ENCODE assay signal across 16 cellular contexts in genomic region chr15:73586006-73586654, GRCh38. TPM values are rescaled to one million over a fixed set of nuclear protein-coding genes. Genes with fewer than 3 reads are reported as not detected.
DNase-seq lines count a peak whose midpoint lies in the region; ATAC-seq, FAIRE-seq and TF ChIP-seq lines count a peak whose summit lies in the region.
"Had no signal": no experiment of that assay in that cellular context is flagged by ENCODE, and none has a peak within 500 bp of the region (broad histone marks: within the 10 kb centered on the region; RNA-seq: fewer than 3 reads in every experiment).

No MANE protein-coding gene starts in this region.

- in situ Hi-C loops in GM13977 (cut with MboI; ENCODE audit: low pct_unique_long_range_greater_than_20kb, low sequenced_read_pairs, unreplicated experiment): no loop called here

- peak overlapping the region; percentile 40 to 42 for H3K27ac Mint-ChIP-seq in natural killer cell treated with Interleukin-12 subunit alpha and Interleukin-12 subunit beta and Interleukin-15 and Interleukin-18, amount 100 ng/mL, for 72 hours
- H3K27ac Mint-ChIP-seq in natural killer cell (no peak overlapping the region), astrocyte (ENCODE audit: unreplicated experiment) (no peak overlapping the region)

- FAIRE-seq in astrocyte (lab: Jason Lieb, UNC): no peak

- H2BK15ac ChIP-seq in neuronal stem cell (ENCODE audit: low read length): no peak overlapping the region

- H3K9me3 Mint-ChIP-seq in natural killer cell treated with Interleukin-12 subunit alpha and Interleukin-12 subunit beta and Interleukin-15 and Interleukin-18, amount 100 ng/mL, for 72 hours: no peaks in the 10 kb centered on the region
- H3K9me3 Mint-ChIP-seq in natural killer cell (no peaks in the 10 kb centered on the region), astrocyte (ENCODE audit: unreplicated experiment) (no peaks in the 10 kb centered on the region)
- H3K9me3 Mint-ChIP-seq: CD4-positive, alpha-beta memory T cell; HFFc6 had no signal

- no peak overlapping the region for H2AFZ ChIP-seq in astrocyte (ENCODE audit: low read depth, low read length)
- no peak overlapping the region for H2AFZ ChIP-seq in hepatocyte
- no peak overlapping the region for H2AFZ ChIP-seq in neuronal stem cell (ENCODE audit: low read length)

- no peak overlapping the region for H4K8ac ChIP-seq in neuronal stem cell (ENCODE audit: low read depth, low read length)

- peaks cover 22% of the 10 kb centered on the region for H3K36me3 Mint-ChIP-seq in natural killer cell treated with Interleukin-12 subunit alpha and Interleukin-12 subunit beta and Interleukin-15 and Interleukin-18, amount 100 ng/mL, for 72 hours
- H3K36me3 Mint-ChIP-seq in natural killer cell: peaks cover 18% of the 10 kb centered on the region
- peaks cover 51% of the 10 kb centered on the region for H3K36me3 Mint-ChIP-seq in astrocyte (ENCODE audit: low read depth, unreplicated experiment)

- no peak overlapping the region for H4K91ac ChIP-seq in neuronal stem cell (ENCODE audit: low read depth, low read length, poor library complexity)

- H3K36me3 ChIP-seq in astrocyte (ENCODE audit: insufficient read depth, low read length) (peaks cover 58% of the 10 kb centered on the region), hepatocyte (replicated peaks; ENCODE audit: insufficient read depth, low read depth) (peaks cover 4% of the 10 kb centered on the region), neuronal stem cell (replicated peaks in 1 of 2; ENCODE audit: control insufficient read depth in 2 of 2, insufficient read depth in 2 of 2, low read length in 2 of 2) (peaks cover 16 to 97% of the 10 kb centered on the region in 2 donors)

- WGBS in hepatocyte (ENCODE audit: low lambda C conversion rate, missing lambda C conversion rate): 76% methylated on average over 3 of the region's 3 CpGs
- WGBS in neuronal stem cell (ENCODE audit: extremely low coverage in 2 of 2, insufficient read length in 2 of 2, insufficient replicate concordance in 1 of 2), 2 donors: no CpG with 5 or more reads among the region's 3 CpGs

- no peaks in the 10 kb centered on the region for H3K4me1 ChIP-seq in astrocyte (ENCODE audit: insufficient read depth, low read length)
- H3K4me1 ChIP-seq in hepatocyte (ENCODE audit: insufficient read depth): peaks cover 24% of the 10 kb centered on the region
- H3K4me1 ChIP-seq in neuronal stem cell (ENCODE audit: control insufficient read depth in 2 of 2, insufficient read depth in 1 of 2, low read depth in 1 of 2, low read length in 2 of 2): no peaks in the 10 kb centered on the region

- no peaks in the 10 kb centered on the region for H3K9me2 ChIP-seq in hepatocyte (replicated peaks; ENCODE audit: insufficient read depth)

- no peak overlapping the region for H2BK120ac ChIP-seq in neuronal stem cell (ENCODE audit: low read depth, low read length)

- H3K79me2 ChIP-seq in astrocyte (ENCODE audit: insufficient read depth, low read length) (peaks cover 33% of the 10 kb centered on the region), hepatocyte (peaks cover 61% of the 10 kb centered on the region)

- H3K4me2 ChIP-seq in astrocyte (ENCODE audit: low read length) (no peak overlapping the region), hepatocyte (peak overlapping the region; percentile 54), neuronal stem cell (ENCODE audit: insufficient read depth, low read length, poor library complexity, severe bottlenecking) (no peak overlapping the region)

- H3K4me3 ChIP-seq in astrocyte (ENCODE audit: insufficient read depth, low read depth, low read length) (no peak overlapping the region), hepatocyte (no peak overlapping the region), neuronal stem cell (ENCODE audit: low read length in 2 of 2) (no peak overlapping the region)

- no peak overlapping the region for H3K4ac ChIP-seq in neuronal stem cell (ENCODE audit: low read length)

- H3K23ac ChIP-seq in neuronal stem cell (ENCODE audit: low read depth, low read length, poor library complexity): no peak overlapping the region

- H3K79me1 ChIP-seq in neuronal stem cell (ENCODE audit: low read depth, low read length): peaks cover 1% of the 10 kb centered on the region

- no peak overlapping the region for H2BK5ac ChIP-seq in neuronal stem cell (ENCODE audit: low read length)

- no peak overlapping the region for H3K14ac ChIP-seq in neuronal stem cell (ENCODE audit: low read length)

- H3K27me3 ChIP-seq in astrocyte (ENCODE audit: insufficient read depth, low read length) (no peaks in the 10 kb centered on the region), hepatocyte (no peaks in the 10 kb centered on the region), neuronal stem cell (ENCODE audit: control insufficient read depth in 3 of 3, insufficient read depth in 3 of 3, low read depth in 1 of 3, low read length in 3 of 3) (no peaks in the 10 kb centered on the region)
- H3K27me3 ChIP-seq: BE2C had no signal

- H3K27me3 Mint-ChIP-seq in natural killer cell treated with Interleukin-12 subunit alpha and Interleukin-12 subunit beta and Interleukin-15 and Interleukin-18, amount 100 ng/mL, for 72 hours: no peaks in the 10 kb centered on the region
- H3K27me3 Mint-ChIP-seq in natural killer cell (ENCODE audit: low read depth in 2 of 2): no peaks in the 10 kb centered on the region
- H3K27me3 Mint-ChIP-seq in astrocyte (ENCODE audit: low read depth, unreplicated experiment): no peaks in the 10 kb centered on the region
- H3K27me3 Mint-ChIP-seq: CD4-positive, alpha-beta memory T cell had no signal

- ATAC-seq in natural killer cell treated with Interleukin-12 subunit alpha and Interleukin-12 subunit beta and Interleukin-15 and Interleukin-18, amount 100 ng/mL, for 72 hours: no peak
- ATAC-seq in natural killer cell: no peak
- ATAC-seq: PC-3 had no signal

- H2BK12ac ChIP-seq in neuronal stem cell (ENCODE audit: low read length): no peak overlapping the region

- H2AK5ac ChIP-seq in neuronal stem cell (ENCODE audit: low read depth, low read length): no peak overlapping the region

- DNase-seq in natural killer cell treated with Interleukin-12 subunit alpha and Interleukin-12 subunit beta and Interleukin-15 and Interleukin-18, amount 100 ng/mL, for 72 hours (ENCODE audit: low spot score): no peak
- no peak for DNase-seq in natural killer cell
- DNase-seq in astrocyte (ENCODE audit: low read depth): peak; percentile 14
- DNase-seq in hepatocyte (ENCODE audit: low spot score): no peak
- DNase-seq in neuronal stem cell (ENCODE audit: low spot score): no peak
- no peak for DNase-seq in NOMO-1 treated with DMSO at 0.1 percent for 48 hours (lab: John Stamatoyannopoulos, UW; ENCODE audit: unreplicated experiment)
- DNase-seq in GM13977 (ENCODE audit: low spot score): no peak
- DNase-seq: BE2C; CD4-positive, alpha-beta memory T cell; HFFc6; NCI-H1048; NCI-H2107; NCI-H226; NCI-H526 treated with DMSO at 0.1 percent for 48 hours; PC-3 had no signal

- H3K4me3 Mint-ChIP-seq in natural killer cell treated with Interleukin-12 subunit alpha and Interleukin-12 subunit beta and Interleukin-15 and Interleukin-18, amount 100 ng/mL, for 72 hours: no peak overlapping the region
- no peak overlapping the region for H3K4me3 Mint-ChIP-seq in natural killer cell
- peak overlapping the region; percentile 6 for H3K4me3 Mint-ChIP-seq in astrocyte (ENCODE audit: unreplicated experiment)
- H3K4me3 Mint-ChIP-seq: CD4-positive, alpha-beta memory T cell; HFFc6 had no signal

- H3K27ac ChIP-seq in astrocyte (ENCODE audit: low read depth, low read length) (no peak overlapping the region), hepatocyte (peak overlapping the region; percentile 74), neuronal stem cell (replicated peaks; ENCODE audit: low read length) (no peak overlapping the region)
- H3K27ac ChIP-seq: HL-60 had no signal

- intact Hi-C loops in natural killer cell (cut with micrococcal nuclease): no loop called here

- H3K9me3 ChIP-seq in astrocyte (ENCODE audit: insufficient read depth, low read depth, low read length): no peaks in the 10 kb centered on the region
- H3K9me3 ChIP-seq in hepatocyte (ENCODE audit: low read depth): no peaks in the 10 kb centered on the region
- no peaks in the 10 kb centered on the region for H3K9me3 ChIP-seq in neuronal stem cell (replicated peaks in 1 of 2; ENCODE audit: control insufficient read depth in 2 of 2, insufficient read depth in 1 of 2, low read depth in 1 of 2, low read length in 2 of 2)
- H3K9me3 ChIP-seq: BE2C had no signal

- no peak overlapping the region for H3K9ac ChIP-seq in astrocyte (ENCODE audit: low read length)
- H3K9ac ChIP-seq in neuronal stem cell (ENCODE audit: low read depth, low read length, poor library complexity): no peak overlapping the region

- H4K20me1 ChIP-seq in astrocyte (ENCODE audit: insufficient read depth, low read length): peaks cover 88% of the 10 kb centered on the region
- H4K20me1 ChIP-seq in hepatocyte (ENCODE audit: insufficient read depth, poor library complexity, severe bottlenecking): peaks cover 7% of the 10 kb centered on the region

- no peak overlapping the region for H3K18ac ChIP-seq in neuronal stem cell (ENCODE audit: low read length)

- H3K4me1 Mint-ChIP-seq in natural killer cell treated with Interleukin-12 subunit alpha and Interleukin-12 subunit beta and Interleukin-15 and Interleukin-18, amount 100 ng/mL, for 72 hours (ENCODE audit: low read depth in 2 of 2): peaks cover 13 to 26% of the 10 kb centered on the region in 2 donors
- H3K4me1 Mint-ChIP-seq in natural killer cell (peaks cover 0 to 8% of the 10 kb centered on the region in 2 donors), astrocyte (ENCODE audit: low read depth, unreplicated experiment) (peaks cover 27% of the 10 kb centered on the region)

- no peak for TF ChIP-seq CTCF in natural killer cell (IDR thresholded peaks at IDR 0.05)
- TF ChIP-seq CTCF in astrocyte (IDR thresholded peaks at IDR 0.05; ENCODE audit: insufficient read depth, low read depth, low read length): no peak
- no peak for TF ChIP-seq CTCF in hepatocyte (IDR thresholded peaks at IDR 0.05; ENCODE audit: poor library complexity)
- no peak for TF ChIP-seq CTCF in GM13977 (IDR thresholded peaks at IDR 0.05; ENCODE audit: extremely low read depth, insufficient read depth, missing control alignments)

RNA-seq across cellular contexts. Expression of gene NPTN, which starts 47.1 kb away (rescaled TPM):
- 10 to 100 TPM; 57.7 to 66.2 TPM for total RNA-seq in natural killer cell treated with Interleukin-12 subunit alpha and Interleukin-12 subunit beta and Interleukin-15 and Interleukin-18, amount 100 ng/mL, for 72 hours
- 10 to 100 TPM; 37.9 to 46.9 (median 46.4) TPM for total RNA-seq in natural killer cell
- total RNA-seq in astrocyte: 281 and 305 TPM in 2 replicates
- total RNA-seq in hepatocyte: 201 and 234 TPM in 2 replicates
- 153 and 174 TPM in 2 replicates for polyA plus RNA-seq in hepatocyte
- polyA plus RNA-seq in neuronal stem cell (2013, experiment 1 of 2): 47.2 TPM
- 47.3 TPM for polyA plus RNA-seq in neuronal stem cell (2013, experiment 2 of 2)

Comparison
In these comparisons a context has a peak if more than half of its experiments do, and no peak if none do; other contexts are left out.
1. H3K27ac Mint-ChIP-seq: peak in natural killer cell treated with Interleukin-12 subunit alpha and Interleukin-12 subunit beta and Interleukin-15 and Interleukin-18, amount 100 ng/mL, for 72 hours (2 of 2); none in natural killer cell (0 of 2) and astrocyte (single experiment).